Comparison of ENCODE assay signal across 11 cellular contexts in the genomic region with DNA sequence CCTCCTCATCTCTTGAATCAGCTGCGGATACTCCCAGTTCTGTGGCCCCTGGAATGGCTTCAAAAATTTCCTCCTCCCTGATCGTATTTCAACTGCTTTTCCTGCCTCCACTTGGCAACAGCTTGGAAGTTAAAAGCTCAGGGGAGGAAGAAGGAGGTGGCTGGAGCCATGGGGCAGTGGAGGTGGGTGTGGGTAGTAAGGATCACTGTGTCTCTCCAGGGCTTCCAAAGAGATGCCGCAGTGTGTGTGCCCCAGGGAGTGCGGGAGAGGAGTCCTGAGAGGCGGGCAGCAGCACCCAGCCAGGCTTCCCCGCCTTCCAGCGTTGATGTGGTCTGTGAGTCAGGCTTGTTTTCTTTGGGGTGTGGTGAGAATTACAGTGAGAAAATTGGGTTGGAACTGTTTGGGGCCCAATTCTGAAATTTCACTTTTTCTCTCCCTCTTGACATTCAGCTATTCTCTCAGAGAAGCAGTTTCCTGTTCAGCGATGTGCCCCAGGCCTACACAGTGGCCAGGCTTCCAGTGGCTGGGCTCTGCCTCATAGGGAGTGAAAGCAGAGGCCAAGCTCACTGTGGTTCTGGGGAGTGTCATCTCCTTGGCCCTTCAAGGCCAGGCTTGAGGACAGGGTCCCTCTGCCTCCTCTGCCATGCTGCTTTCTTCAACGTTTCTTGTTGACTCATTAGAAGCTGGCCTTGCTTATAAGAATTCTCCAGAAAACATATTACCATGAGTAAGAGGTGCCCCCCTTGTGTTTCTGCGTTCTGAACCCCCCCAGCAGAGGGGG.
DNase-seq lines count a peak whose midpoint lies in the region; ATAC-seq and TF ChIP-seq lines count a peak whose summit lies in the region.
"Had no signal": no experiment of that assay in that cellular context is flagged by ENCODE, and none has a peak within 500 bp of the region (broad histone marks: within the 10 kb centered on the region; RNA-seq: fewer than 3 reads in every experiment).

No MANE protein-coding gene starts in this region.

- TF ChIP-seq POLR2A in esophagus squamous epithelium (IDR thresholded peaks at IDR 0.05): no peak

- H3K27ac ChIP-seq in esophagus squamous epithelium (peak overlapping the region; percentile 86 to 89 (median 86)), neuronal stem cell (replicated peaks; ENCODE audit: low read length) (no peak overlapping the region)

- no peak overlapping the region for H2BK12ac ChIP-seq in neuronal stem cell (ENCODE audit: low read length)

- H3K9me3 Mint-ChIP-seq in Caco-2 (ENCODE audit: unreplicated experiment): no peaks in the 10 kb centered on the region

- no peak overlapping the region for H4K91ac ChIP-seq in neuronal stem cell (ENCODE audit: low read depth, low read length, poor library complexity)

- no peak overlapping the region for H3K4me3 Mint-ChIP-seq in Caco-2 (ENCODE audit: unreplicated experiment)
- H3K4me3 Mint-ChIP-seq: activated naive CD4-positive, alpha-beta T cell treated with anti-CD3 and anti-CD28 coated beads, Interleukin-2, amount 10 ng/mL, durations not matched to agents 7 days and 5 days had no signal

- peak overlapping the region; percentile 53 for H3K27ac Mint-ChIP-seq in Caco-2 (ENCODE audit: unreplicated experiment)

- H3K18ac ChIP-seq in neuronal stem cell (ENCODE audit: low read length): peak overlapping the region; percentile 25

- POLR2A ChIA-PET in Caco-2 (lab: Charles Lee): interaction anchor here (0.6 kb wide), 1 partner anchor 281 kb away, joined by 3 read pairs; no protein-coding TSS in a partner anchor

- H2BK15ac ChIP-seq in neuronal stem cell (ENCODE audit: low read length): no peak overlapping the region

- 46 to 52% methylated on average over 7 to 10 of the region's 10 CpGs for WGBS in esophagus squamous epithelium, 2 donors
- no CpG with 5 or more reads among the region's 10 CpGs for WGBS in neuronal stem cell (ENCODE audit: extremely low coverage in 2 of 2, insufficient read length in 2 of 2, insufficient replicate concordance in 1 of 2), 2 donors

- H3K23ac ChIP-seq in neuronal stem cell (ENCODE audit: low read depth, low read length, poor library complexity): peak overlapping the region; percentile 10

- H3K4ac ChIP-seq in neuronal stem cell (ENCODE audit: low read length): no peak overlapping the region

- H3K79me1 ChIP-seq in neuronal stem cell (ENCODE audit: low read depth, low read length): no peaks in the 10 kb centered on the region

- no peaks in the 10 kb centered on the region for H3K27me3 Mint-ChIP-seq in Caco-2 (ENCODE audit: insufficient read depth, unreplicated experiment)
- H3K27me3 Mint-ChIP-seq: activated naive CD4-positive, alpha-beta T cell treated with anti-CD3 and anti-CD28 coated beads, Interleukin-2, amount 10 ng/mL, durations not matched to agents 7 days and 5 days had no signal

- H3K4me3 ChIP-seq in Caco-2 (ENCODE audit: low read depth, low read length) (no peak overlapping the region), esophagus squamous epithelium (no peak overlapping the region), neuronal stem cell (ENCODE audit: low read length in 2 of 2) (no peak overlapping the region)

- no peak for ATAC-seq in HG02885 (IDR thresholded peaks at IDR 0.05; ENCODE audit: poor library complexity, unreplicated experiment)

- no peak for TF ChIP-seq CTCF in Caco-2 (IDR thresholded peaks at IDR 0.05; ENCODE audit: insufficient read depth in 1 of 2, low read depth in 1 of 2, low read length in 1 of 2, severe bottlenecking in 1 of 2, unreplicated experiment in 1 of 2)
- TF ChIP-seq CTCF in esophagus squamous epithelium (IDR thresholded peaks at IDR 0.05): no peak

- intact Hi-C loops in Caco-2 (cut with micrococcal nuclease; ENCODE audit: unreplicated experiment) (no loop called here), esophagus squamous epithelium (cut with DNase I) (no loop called here)

- no peaks in the 10 kb centered on the region for H3K4me1 Mint-ChIP-seq in Caco-2 (ENCODE audit: low read depth, unreplicated experiment)

- no peak for DNase-seq in Caco-2
- peak; percentile 4 for DNase-seq in NCI-H69 (lab: John Stamatoyannopoulos, UW)
- DNase-seq in esophagus squamous epithelium (lab: John Stamatoyannopoulos, UW): no peak
- DNase-seq in neuronal stem cell (ENCODE audit: low spot score): no peak
- no peak for DNase-seq in cerebellar nuclear complex (lab: John Stamatoyannopoulos, UW)
- DNase-seq in stimulated activated CD4-positive, alpha-beta T cell treated with anti-CD3 and anti-CD28 coated beads, Interleukin-12 subunit alpha, Interleukin-12 subunit beta, amount 100 ng/mL, for 4 hours: no peak
- no peak for DNase-seq in NCI-H1417 (lab: John Stamatoyannopoulos, UW)
- DNase-seq: activated naive CD4-positive, alpha-beta T cell treated with anti-CD3 and anti-CD28 coated beads, Interleukin-2, amount 10 ng/mL, durations not matched to agents 7 days and 5 days; DMS153; KG1 had no signal

- H2AK5ac ChIP-seq in neuronal stem cell (ENCODE audit: low read depth, low read length): no peak overlapping the region

- H3K14ac ChIP-seq in neuronal stem cell (ENCODE audit: low read length): no peak overlapping the region

- no peak overlapping the region for H2BK120ac ChIP-seq in neuronal stem cell (ENCODE audit: low read depth, low read length)

- BruUV-seq in Caco-2 (replicated peaks; lab: Mats Ljungman, UMichigan): no TSS peak

- CTCF ChIA-PET in Caco-2 (lab: Charles Lee): no interaction called here

- H2BK5ac ChIP-seq in neuronal stem cell (ENCODE audit: low read length): no peak overlapping the region

- H3K4me1 ChIP-seq in Caco-2: 0 out of 2 replicates have a peak, but pooled peaks cover 4% of the 10 kb centered on the region
- peaks cover 12 to 51% (median 16%) of the 10 kb centered on the region in 3 donors for H3K4me1 ChIP-seq in esophagus squamous epithelium
- H3K4me1 ChIP-seq in neuronal stem cell (ENCODE audit: control insufficient read depth in 2 of 2, insufficient read depth in 1 of 2, low read depth in 1 of 2, low read length in 2 of 2): peaks cover 0 to 3% of the 10 kb centered on the region in 2 donors

- no peaks in the 10 kb centered on the region for H3K36me3 Mint-ChIP-seq in Caco-2 (ENCODE audit: insufficient read depth, unreplicated experiment)

- H4K8ac ChIP-seq in neuronal stem cell (ENCODE audit: low read depth, low read length): no peak overlapping the region

- peak overlapping the region; percentile 9 for H2AFZ ChIP-seq in neuronal stem cell (ENCODE audit: low read length)

- no peak overlapping the region for H3K9ac ChIP-seq in neuronal stem cell (ENCODE audit: low read depth, low read length, poor library complexity)

- H3K36me3 ChIP-seq in Caco-2 (ENCODE audit: control insufficient read depth, insufficient read depth, low read length) (no peaks in the 10 kb centered on the region), esophagus squamous epithelium (peaks cover 0 to 27% (median 0%) of the 10 kb centered on the region in 3 donors), neuronal stem cell (replicated peaks in 1 of 2; ENCODE audit: control insufficient read depth in 2 of 2, insufficient read depth in 2 of 2, low read length in 2 of 2) (no peaks in the 10 kb centered on the region)

- H3K9me3 ChIP-seq in Caco-2 (0 out of 2 replicates have a peak, but pooled peaks cover 3% of the 10 kb centered on the region), esophagus squamous epithelium (no peaks in the 10 kb centered on the region), neuronal stem cell (replicated peaks in 1 of 2; ENCODE audit: control insufficient read depth in 2 of 2, insufficient read depth in 1 of 2, low read depth in 1 of 2, low read length in 2 of 2) (no peaks in the 10 kb centered on the region)

- no peaks in the 10 kb centered on the region for H3K27me3 ChIP-seq in Caco-2 (replicated peaks; ENCODE audit: control insufficient read depth, insufficient read depth, low read length)
- H3K27me3 ChIP-seq in esophagus squamous epithelium: no peaks in the 10 kb centered on the region
- H3K27me3 ChIP-seq in neuronal stem cell (ENCODE audit: control insufficient read depth in 3 of 3, insufficient read depth in 3 of 3, low read depth in 1 of 3, low read length in 3 of 3): no peaks in the 10 kb centered on the region

- H3K4me2 ChIP-seq in neuronal stem cell (ENCODE audit: insufficient read depth, low read length, poor library complexity, severe bottlenecking): no peak overlapping the region
